Comparison of ENCODE assay signal across 26 cellular contexts in the genomic region with DNA sequence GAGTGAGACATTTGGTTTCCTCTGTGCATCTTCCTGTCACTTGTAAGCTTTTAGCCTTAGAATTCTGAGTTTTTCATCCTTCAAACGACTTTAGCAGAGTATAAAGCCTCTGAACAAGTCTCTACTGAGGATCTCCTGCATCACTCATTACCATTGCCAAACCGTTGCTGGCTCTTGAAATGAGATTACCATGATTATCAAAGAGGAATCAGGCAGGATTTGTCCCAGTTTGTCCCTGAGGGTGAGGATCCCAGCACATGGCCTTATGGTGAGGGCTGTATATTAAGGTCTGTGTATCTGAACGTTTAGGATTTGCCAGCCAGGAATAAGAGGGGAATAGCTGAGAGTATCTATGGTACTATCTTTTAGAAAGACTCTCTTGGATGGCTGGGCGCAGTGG.
"Had no signal": no experiment of that assay in that cellular context is flagged by ENCODE, and none has a peak within 500 bp of the region (broad histone marks: within the 10 kb centered on the region; RNA-seq: fewer than 3 reads in every experiment).

No MANE protein-coding gene starts in this region.

- FAIRE-seq: TTC549 had no signal

- H3K27ac ChIP-seq: Peyer's patch, RWPE1, SJSA1 had no signal

- H3K36me3 ChIP-seq: Peyer's patch, SJSA1 had no signal

- H3K4me1 ChIP-seq: Peyer's patch, SJSA1 had no signal

- H3K9me3 ChIP-seq: Peyer's patch, SJSA1 had no signal

- H3K4me3 ChIP-seq: Peyer's patch, SJSA1 had no signal

- H3K27me3 ChIP-seq: Peyer's patch, SJSA1 had no signal

- DNase-seq: activated CD4-positive, alpha-beta T cell treated with anti-CD3 and anti-CD28 coated beads for 36 hours; activated CD4-positive, alpha-beta T cell treated with anti-CD3 and anti-CD28 coated beads, Interleukin-2, amount 50 U/mL, for 1 hour; activated CD8-positive, alpha-beta memory T cell treated with anti-CD3 and anti-CD28 coated beads, Interleukin-2, amount 50 U/mL, for 4 hours; activated CD8-positive, alpha-beta T cell treated with anti-CD3 and anti-CD28 coated beads for 36 hours; activated gamma-delta T cell treated with Interleukin-2 at 50 U/mL for 16 hours; activated naive CD4-positive, alpha-beta T cell treated with anti-CD3 and anti-CD28 coated beads, Interleukin-2, amount 10 ng/mL, durations not matched to agents 7 days and 5 days; activated naive CD8-positive, alpha-beta T cell treated with anti-CD3 and anti-CD28 coated beads for 36 hours; activated T-cell treated with anti-CD3 and anti-CD28 coated beads, Interleukin-2, amount 50 U/mL, for 72 hours; KG1; NCI-H1048; NCI-H146; NCI-H187 treated with DMSO at 0.1 percent for 48 hours; NCI-H2107; NCI-H226; NCI-H526; NCI-H774; NK-92 treated with Interleukin-12 subunit alpha and Interleukin-12 subunit beta, amount 100 ng/mL, for 24 hours; Peyer's patch; SHP77; T-cell; T-helper 2 cell; T1000 had no signal

- H3K9me3 Mint-ChIP-seq: activated naive CD4-positive, alpha-beta T cell treated with anti-CD3 and anti-CD28 coated beads, Interleukin-2, amount 10 ng/mL, durations not matched to agents 7 days and 5 days; activated T-helper 2 cell treated with anti-CD3 and anti-CD28 coated beads, Interferon-gamma antibody, Interleukin-2, Interleukin-4, amounts not matched to agents 10 μg/mL and 5 μg/mL and 100 μg/mL, durations not matched to agents 14 hours and 24 hours and 36 hours had no signal

- H3K36me3 Mint-ChIP-seq: activated naive CD4-positive, alpha-beta T cell treated with anti-CD3 and anti-CD28 coated beads, Interleukin-2, amount 10 ng/mL, durations not matched to agents 7 days and 5 days had no signal

- H3K4me3 Mint-ChIP-seq: activated CD4-positive, alpha-beta T cell treated with anti-CD3 and anti-CD28 coated beads for 36 hours; activated CD8-positive, alpha-beta T cell treated with anti-CD3 and anti-CD28 coated beads for 36 hours; activated naive CD4-positive, alpha-beta T cell treated with anti-CD3 and anti-CD28 coated beads, Interleukin-2, amount 10 ng/mL, durations not matched to agents 7 days and 5 days; activated naive CD8-positive, alpha-beta T cell treated with anti-CD3 and anti-CD28 coated beads for 36 hours; activated T-cell treated with anti-CD3 and anti-CD28 coated beads, Interleukin-2, amount 50 U/mL, for 72 hours; T-cell had no signal

- H3K27me3 Mint-ChIP-seq: activated CD4-positive, alpha-beta T cell treated with anti-CD3 and anti-CD28 coated beads for 36 hours; activated CD8-positive, alpha-beta T cell treated with anti-CD3 and anti-CD28 coated beads for 36 hours; activated naive CD4-positive, alpha-beta T cell treated with anti-CD3 and anti-CD28 coated beads, Interleukin-2, amount 10 ng/mL, durations not matched to agents 7 days and 5 days; activated naive CD8-positive, alpha-beta T cell treated with anti-CD3 and anti-CD28 coated beads for 36 hours; T-cell had no signal

- H3K27ac Mint-ChIP-seq: activated CD4-positive, alpha-beta T cell treated with anti-CD3 and anti-CD28 coated beads for 36 hours; activated CD8-positive, alpha-beta T cell treated with anti-CD3 and anti-CD28 coated beads for 36 hours; activated naive CD4-positive, alpha-beta T cell treated with anti-CD3 and anti-CD28 coated beads, Interleukin-2, amount 10 ng/mL, durations not matched to agents 7 days and 5 days; activated naive CD8-positive, alpha-beta T cell treated with anti-CD3 and anti-CD28 coated beads for 36 hours; activated T-cell treated with anti-CD3 and anti-CD28 coated beads, Interleukin-2, amount 50 U/mL, for 72 hours; activated T-helper 2 cell treated with anti-CD3 and anti-CD28 coated beads, Interferon-gamma antibody, Interleukin-2, Interleukin-4, amounts not matched to agents 10 μg/mL and 5 μg/mL and 100 μg/mL, durations not matched to agents 14 hours and 24 hours and 36 hours; T-cell had no signal

- H3K4me1 Mint-ChIP-seq: activated CD4-positive, alpha-beta T cell treated with anti-CD3 and anti-CD28 coated beads for 36 hours; activated naive CD4-positive, alpha-beta T cell treated with anti-CD3 and anti-CD28 coated beads, Interleukin-2, amount 10 ng/mL, durations not matched to agents 7 days and 5 days; activated naive CD8-positive, alpha-beta T cell treated with anti-CD3 and anti-CD28 coated beads for 36 hours; T-cell had no signal
